1 cellular context compared by ENCODE assay signal in genomic region chr3:138848696-138849095, GRCh38.
TF ChIP-seq lines count a peak whose summit lies in the region.

No MANE protein-coding gene starts in this region.

TF ChIP-seq in HepG2, 621 proteins besides CTCF, POLR2A, EP300 and RAD21 (continued from another document):
- TF ChIP-seq ZMYM2 (CRISPR knock-in tag; IDR thresholded peaks at IDR 0.05) (no peak), NCOA2 (CRISPR knock-in tag; IDR thresholded peaks at IDR 0.05) (no peak), ELF3 (CRISPR knock-in tag; IDR thresholded peaks at IDR 0.05) (no peak), TFE3 (CRISPR knock-in tag; IDR thresholded peaks at IDR 0.05) (no peak)
- TF ChIP-seq, protein P1, sequence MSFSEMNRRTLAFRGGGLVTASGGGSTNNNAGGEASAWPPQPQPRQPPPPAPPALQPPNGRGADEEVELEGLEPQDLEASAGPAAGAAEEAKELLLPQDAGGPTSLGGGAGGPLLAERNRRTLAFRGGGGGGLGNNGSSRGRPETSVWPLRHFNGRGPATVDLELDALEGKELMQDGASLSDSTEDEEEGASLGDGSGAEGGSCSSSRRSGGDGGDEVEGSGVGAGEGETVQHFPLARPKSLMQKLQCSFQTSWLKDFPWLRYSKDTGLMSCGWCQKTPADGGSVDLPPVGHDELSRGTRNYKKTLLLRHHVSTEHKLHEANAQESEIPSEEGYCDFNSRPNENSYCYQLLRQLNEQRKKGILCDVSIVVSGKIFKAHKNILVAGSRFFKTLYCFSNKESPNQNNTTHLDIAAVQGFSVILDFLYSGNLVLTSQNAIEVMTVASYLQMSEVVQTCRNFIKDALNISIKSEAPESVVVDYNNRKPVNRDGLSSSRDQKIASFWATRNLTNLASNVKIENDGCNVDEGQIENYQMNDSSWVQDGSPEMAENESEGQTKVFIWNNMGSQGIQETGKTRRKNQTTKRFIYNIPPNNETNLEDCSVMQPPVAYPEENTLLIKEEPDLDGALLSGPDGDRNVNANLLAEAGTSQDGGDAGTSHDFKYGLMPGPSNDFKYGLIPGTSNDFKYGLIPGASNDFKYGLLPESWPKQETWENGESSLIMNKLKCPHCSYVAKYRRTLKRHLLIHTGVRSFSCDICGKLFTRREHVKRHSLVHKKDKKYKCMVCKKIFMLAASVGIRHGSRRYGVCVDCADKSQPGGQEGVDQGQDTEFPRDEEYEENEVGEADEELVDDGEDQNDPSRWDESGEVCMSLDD (CRISPR knock-in tag; IDR thresholded peaks at IDR 0.05; ENCODE audit: borderline replicate concordance): no peak
